In genomic region chr14:103966631-103967030, GRCh38 we compare ENCODE assay signal across 12 cellular contexts. TPM values are rescaled to one million over a fixed set of nuclear protein-coding genes. Genes with fewer than 3 reads are reported as not detected.
"Had no signal": no experiment of that assay in that cellular context is flagged by ENCODE, and none has a peak within 500 bp of the region (broad histone marks: within the 10 kb centered on the region; RNA-seq: fewer than 3 reads in every experiment).

No MANE protein-coding gene starts in this region.

- H3K9ac ChIP-seq: GM23248 had no signal

- H2AFZ ChIP-seq: GM23248, GM23338 had no signal

- DNase-seq: GM23248, GOT3, H7, H9, HCEC 1CT, HFFc6 had no signal

- H3K4me1 ChIP-seq: HAP-1 had no signal

- H3K36me3 ChIP-seq: HAP-1 had no signal

- H3K27ac ChIP-seq: GM23248 had no signal

- H3K4me3 ChIP-seq: GM23248, GM23338, HAP-1 had no signal

- FAIRE-seq: H1, H54 had no signal

- H3K4me2 ChIP-seq: GM23338 had no signal

- ATAC-seq: GM23338, HCT116 had no signal

- H3K9me3 ChIP-seq: HAP-1 had no signal

RNA-seq across cellular contexts. Expression of gene RD3L, which starts 24.3 kb away (rescaled TPM):
- total RNA-seq: GM23248, GM23338, H1, H4, H7, H9, HFFc6 had no signal
- polyA plus RNA-seq: GM23248, GM23338, H1 had no signal

RNA-seq across cellular contexts. Expression of gene TDRD9, which starts 38.4 kb away (rescaled TPM):
- total RNA-seq: GM23248, GM23338, H1, H4, H7, H9, HFFc6 had no signal
- polyA plus RNA-seq: GM23248, H1 had no signal
